In genomic region chr2:19542796-19543195, GRCh38 we compare ENCODE assay signal across 16 cellular contexts.
"Had no signal": no experiment of that assay in that cellular context is flagged by ENCODE, and none has a peak within 500 bp of the region (broad histone marks: within the 10 kb centered on the region; RNA-seq: fewer than 3 reads in every experiment).

No MANE protein-coding gene starts in this region.

- DNase-seq: activated CD4-positive, alpha-beta memory T cell treated with anti-CD3 and anti-CD28 coated beads, Interleukin-2, amount 10 ng/mL, durations not matched to agents 7 days and 5 days; activated CD4-positive, alpha-beta T cell treated with anti-CD3 and anti-CD28 coated beads for 1 hour; activated gamma-delta T cell; activated naive CD8-positive, alpha-beta T cell treated with anti-CD3 and anti-CD28 coated beads, Interleukin-2, amount 10 ng/mL, durations not matched to agents 7 days and 5 days; activated T-cell treated with anti-CD3 and anti-CD28 coated beads, Interleukin-2, amount 50 U/mL, for 48 hours; esophagus squamous epithelium; hypothalamus; immature natural killer cell; natural killer cell; right cardiac atrium; stimulated activated CD4-positive, alpha-beta T cell treated with anti-CD3 and anti-CD28 coated beads, Interleukin-1b, Interleukin-23, amount 100 ng/mL, for 48 hours; stimulated activated naive CD4-positive, alpha-beta T cell; substantia nigra; transverse colon had no signal

- FAIRE-seq: endometrium had no signal

- ATAC-seq: left lobe of liver, natural killer cell, right cardiac atrium had no signal
